ENCODE assay signal across 22 cellular contexts in genomic region chr14:90700928-90701776, GRCh38.
DNase-seq lines count a peak whose midpoint lies in the region; ATAC-seq and TF ChIP-seq lines count a peak whose summit lies in the region.
"Had no signal": no experiment of that assay in that cellular context is flagged by ENCODE, and none has a peak within 500 bp of the region (broad histone marks: within the 10 kb centered on the region; RNA-seq: fewer than 3 reads in every experiment).

No MANE protein-coding gene starts in this region.

- TF ChIP-seq CTCF in OCI-LY3 (IDR thresholded peaks at IDR 0.05; ENCODE audit: low read depth, low read length) (no peak), upper lobe of right lung (IDR thresholded peaks at IDR 0.05) (no peak), H9 (conservative IDR thresholded peaks at IDR 0.05) (no peak)

- no peak overlapping the region for H2BK12ac ChIP-seq in H9 (ENCODE audit: insufficient read length, low read depth, low read length)

- H3T11ph ChIP-seq in H9 (ENCODE audit: low read length) = no peak overlapping the region

- H2BK15ac ChIP-seq in H9 (ENCODE audit: low read depth, low read length) = no peak overlapping the region

- H3K4me3 Mint-ChIP-seq in H9 = no peak overlapping the region
- H3K4me3 Mint-ChIP-seq: activated CD8-positive, alpha-beta T cell treated with anti-CD3 and anti-CD28 coated beads, Interleukin-2, amount 10 ng/mL, durations not matched to agents 7 days and 5 days; activated T-cell treated with anti-CD3 and anti-CD28 coated beads, Interleukin-2, amount 50 U/mL, for 24 hours; central memory CD8-positive, alpha-beta T cell; natural killer cell had no signal

- peaks cover 5 to 15% of the 10 kb centered on the region in 2 experiments for H3K4me1 Mint-ChIP-seq in H9
- H3K4me1 Mint-ChIP-seq: central memory CD8-positive, alpha-beta T cell had no signal

- H3K4me2 ChIP-seq in OCI-LY3 (ENCODE audit: low read length) (peak overlapping the region; percentile 26; the same call in 1 of the 2 replicates), H9 (ENCODE audit: insufficient read depth, insufficient read length, low read length) (no peak overlapping the region)

- no peaks in the 10 kb centered on the region for H3K27me3 Mint-ChIP-seq in H9 (ENCODE audit: low read depth)
- H3K27me3 Mint-ChIP-seq: activated T-cell treated with anti-CD3 and anti-CD28 coated beads, Interleukin-2, amount 50 U/mL, for 24 hours; central memory CD8-positive, alpha-beta T cell had no signal

- no peak overlapping the region for H2BK20ac ChIP-seq in H9 (ENCODE audit: low read depth, low read length, poor library complexity, severe bottlenecking)

- H3K4ac ChIP-seq in H9 (ENCODE audit: low read depth, low read length) = no peak overlapping the region

- H3K79me1 ChIP-seq in H9 (ENCODE audit: insufficient read depth, low read depth, low read length, poor library complexity, severe bottlenecking) = no peaks in the 10 kb centered on the region

- peak; percentile 33 for DNase-seq in NOMO-1 treated with DMSO at 0.1 percent for 48 hours (lab: John Stamatoyannopoulos, UW; ENCODE audit: unreplicated experiment)
- DNase-seq in NOMO-1 treated with dmso at 0.1 percent for 144 hours (lab: John Stamatoyannopoulos, UW; ENCODE audit: unreplicated experiment) = no peak
- peak; percentile 86 for DNase-seq in left kidney (ENCODE audit: low read depth, low spot score)
- DNase-seq in upper lobe of right lung = no peak
- DNase-seq in H9 = no peak
- no peak for DNase-seq in activated naive CD4-positive, alpha-beta T cell treated with anti-CD3 and anti-CD28 coated beads, Interleukin-2, amount 50 U/mL, for 16 hours
- no peak for DNase-seq in MV-4-11 (lab: John Stamatoyannopoulos, UW)
- DNase-seq: activated CD8-positive, alpha-beta T cell treated with anti-CD3 and anti-CD28 coated beads, Interleukin-2, amount 10 ng/mL, durations not matched to agents 7 days and 5 days; activated naive CD4-positive, alpha-beta T cell treated with Interleukin-2 at 50 U/mL for 16 hours; activated T-cell treated with anti-CD3 and anti-CD28 coated beads, Interleukin-2, amount 50 U/mL, for 24 hours; aorta; C1 segment of cervical spinal cord; GDM1; natural killer cell; NCI-H146; RPMI8226; stimulated activated CD4-positive, alpha-beta T cell treated with anti-CD3 and anti-CD28 coated beads, Interleukin-4, amount 100 ng/mL, for 4 hours had no signal

- WGBS in H9 (ENCODE audit: extremely low coverage, insufficient read length, low lambda C conversion rate) = no CpG with 5 or more reads among the region's 16 CpGs

- H4K20me1 ChIP-seq in OCI-LY3 (ENCODE audit: insufficient read depth, low read length) = no peaks in the 10 kb centered on the region
- no peaks in the 10 kb centered on the region for H4K20me1 ChIP-seq in H9 (ENCODE audit: control insufficient read depth, insufficient read depth, insufficient read length)

- H3K18ac ChIP-seq in H9 (ENCODE audit: insufficient read length, low read depth, low read length) = no peak overlapping the region

- H3K23me2 ChIP-seq in H9 (ENCODE audit: insufficient read length, low read depth, low read length, poor library complexity, severe bottlenecking) = no peaks in the 10 kb centered on the region

- no peak overlapping the region for H4K91ac ChIP-seq in H9 (ENCODE audit: insufficient read length, low read depth, low read length)

- H3K23ac ChIP-seq in H9 (ENCODE audit: insufficient read length, low read depth, low read length) = no peak overlapping the region

- H3K27ac ChIP-seq in OCI-LY3 (ENCODE audit: low read length) = no peak overlapping the region
- H3K27ac ChIP-seq in upper lobe of right lung = no peak overlapping the region
- no peak overlapping the region for H3K27ac ChIP-seq in H9 (ENCODE audit: insufficient read length, low read depth, low read length)
- H3K27ac ChIP-seq: esophagus muscularis mucosa had no signal

- no peaks in the 10 kb centered on the region for H3K79me2 ChIP-seq in OCI-LY3 (ENCODE audit: low read length)
- no peaks in the 10 kb centered on the region for H3K79me2 ChIP-seq in H9 (ENCODE audit: insufficient read depth, low read length)

- H2AK5ac ChIP-seq in H9 (ENCODE audit: insufficient read length, low read length) = no peak overlapping the region

- H2AFZ ChIP-seq in OCI-LY3 (ENCODE audit: low read depth, low read length) (no peak overlapping the region), H9 (ENCODE audit: low read length) (no peak overlapping the region)

- peak overlapping the region in 1 of 3 experiments; percentile 25; a peak in 1 of 7 replicates for H3K27ac Mint-ChIP-seq in H9
- H3K27ac Mint-ChIP-seq: activated CD8-positive, alpha-beta T cell treated with anti-CD3 and anti-CD28 coated beads, Interleukin-2, amount 10 ng/mL, durations not matched to agents 7 days and 5 days; activated T-cell treated with anti-CD3 and anti-CD28 coated beads, Interleukin-2, amount 50 U/mL, for 24 hours; natural killer cell had no signal

- peak; percentile 18 for ATAC-seq in upper lobe of right lung
- ATAC-seq: activated CD8-positive, alpha-beta T cell treated with anti-CD3 and anti-CD28 coated beads, Interleukin-2, amount 10 ng/mL, durations not matched to agents 7 days and 5 days; HepG2; SK-N-SH treated with all-trans-retinoic acid at 6 μM for 48 hours had no signal

- no peaks in the 10 kb centered on the region for H3K9me3 Mint-ChIP-seq in H9
- H3K9me3 Mint-ChIP-seq: activated T-cell treated with anti-CD3 and anti-CD28 coated beads, Interleukin-2, amount 50 U/mL, for 24 hours; central memory CD8-positive, alpha-beta T cell; natural killer cell had no signal

- no peak overlapping the region for H3K4me3 ChIP-seq in OCI-LY3 (ENCODE audit: low read length)
- no peak overlapping the region for H3K4me3 ChIP-seq in upper lobe of right lung
- H3K4me3 ChIP-seq: esophagus muscularis mucosa had no signal

- H3K9me3 ChIP-seq in OCI-LY3 (ENCODE audit: insufficient read depth, low read length) = no peaks in the 10 kb centered on the region
- H3K9me3 ChIP-seq in upper lobe of right lung = no peaks in the 10 kb centered on the region
- no peaks in the 10 kb centered on the region for H3K9me3 ChIP-seq in H9 (ENCODE audit: control insufficient read depth, low read depth, low read length)
- H3K9me3 ChIP-seq: esophagus muscularis mucosa had no signal

- intact Hi-C loops in upper lobe of right lung (cut with DNase I) = no loop called here

- H2BK5ac ChIP-seq in H9 (ENCODE audit: insufficient read length, low read length) = no peak overlapping the region

- no peak overlapping the region for H4K5ac ChIP-seq in H9 (ENCODE audit: insufficient read length, low read depth, low read length)

- H3K4me1 ChIP-seq in OCI-LY3 (ENCODE audit: low read length) = peaks cover 16% of the 10 kb centered on the region
- peaks cover 33% of the 10 kb centered on the region for H3K4me1 ChIP-seq in upper lobe of right lung
- no peaks in the 10 kb centered on the region for H3K4me1 ChIP-seq in H9 (ENCODE audit: insufficient read depth, low read length)

- H3K27me3 ChIP-seq in OCI-LY3 (ENCODE audit: low read depth, low read length) = no peaks in the 10 kb centered on the region
- no peaks in the 10 kb centered on the region for H3K27me3 ChIP-seq in upper lobe of right lung
- no peaks in the 10 kb centered on the region for H3K27me3 ChIP-seq in H9 (ENCODE audit: insufficient read depth, low read length)
- H3K27me3 ChIP-seq: esophagus muscularis mucosa had no signal

- H3K9ac ChIP-seq in OCI-LY3 (ENCODE audit: low read length) = no peak overlapping the region
- H3K9ac ChIP-seq in H9 (ENCODE audit: extremely low read depth, insufficient read length, low read length) = no peak overlapping the region

- H3K56ac ChIP-seq in H9 (ENCODE audit: insufficient read length, low read depth, low read length) = no peak overlapping the region

- H3K14ac ChIP-seq in H9 (ENCODE audit: insufficient read depth, low read length) = no peak overlapping the region; the same call in 1 of the 2 replicates

- no peaks in the 10 kb centered on the region for H3K36me3 Mint-ChIP-seq in H9 (ENCODE audit: insufficient read depth in 1 of 3, low read depth in 3 of 3)
- H3K36me3 Mint-ChIP-seq: natural killer cell had no signal

- H3K36me3 ChIP-seq in OCI-LY3 (replicated peaks; ENCODE audit: low read depth, low read length) (no peaks in the 10 kb centered on the region), upper lobe of right lung (no peaks in the 10 kb centered on the region)
- H3K36me3 ChIP-seq: esophagus muscularis mucosa had no signal

- no peak overlapping the region for H4K8ac ChIP-seq in H9 (replicated peaks; ENCODE audit: insufficient read length, low read depth, low read length)

- no peak overlapping the region for H2BK120ac ChIP-seq in H9 (ENCODE audit: low read depth, low read length, poor library complexity, severe bottlenecking)

Comparison
In these comparisons a context has a peak if more than half of its experiments do, and no peak if none do; other contexts are left out.
1. DNase-seq: peak in NOMO-1 treated with DMSO at 0.1 percent for 48 hours (single experiment) and left kidney (single experiment); none in NOMO-1 treated with dmso at 0.1 percent for 144 hours (single experiment), upper lobe of right lung (single experiment), H9 (single experiment), activated naive CD4-positive, alpha-beta T cell treated with anti-CD3 and anti-CD28 coated beads, Interleukin-2, amount 50 U/mL, for 16 hours (single experiment) and MV-4-11 (single experiment).